23 cellular contexts compared by ENCODE assay signal in genomic region chr10:132376394-132376851, GRCh38. TPM values are rescaled to one million over a fixed set of nuclear protein-coding genes. Genes with fewer than 3 reads are reported as not detected.
DNase-seq lines count a peak whose midpoint lies in the region; ATAC-seq and TF ChIP-seq lines count a peak whose summit lies in the region.
"Had no signal": no experiment of that assay in that cellular context is flagged by ENCODE, and none has a peak within 500 bp of the region (broad histone marks: within the 10 kb centered on the region; RNA-seq: fewer than 3 reads in every experiment).

No MANE protein-coding gene starts in this region.

- H3K36me3 ChIP-seq in endodermal cell (ENCODE audit: control insufficient read depth, insufficient read depth, low read length) = no peaks in the 10 kb centered on the region
- no peaks in the 10 kb centered on the region for H3K36me3 ChIP-seq in osteoblast (ENCODE audit: insufficient read depth, low read length)
- H3K36me3 ChIP-seq: BLaER1 had no signal

- no peak overlapping the region for H3K4me3 Mint-ChIP-seq in natural killer cell treated with Interleukin-12 subunit alpha and Interleukin-12 subunit beta and Interleukin-15 and Interleukin-18, amount 100 ng/mL, for 72 hours
- H3K4me3 Mint-ChIP-seq in natural killer cell = no peak overlapping the region
- H3K4me3 Mint-ChIP-seq in endodermal cell = no peak overlapping the region
- H3K4me3 Mint-ChIP-seq in activated T-cell treated with anti-CD3 and anti-CD28 coated beads, Interleukin-2, amount 50 U/mL, for 24 hours = no peak overlapping the region
- H3K4me3 Mint-ChIP-seq: activated T-helper 17 cell treated with anti-CD3 and anti-CD28 coated beads, Interleukin-2, amount 50 U/mL, for 72 hours; H9; neural crest cell had no signal

- no peak overlapping the region for H3K4me2 ChIP-seq in osteoblast (ENCODE audit: insufficient read depth, low read length)
- H3K4me2 ChIP-seq: BLaER1, hepatocyte had no signal

- H3K27me3 Mint-ChIP-seq in natural killer cell treated with Interleukin-12 subunit alpha and Interleukin-12 subunit beta and Interleukin-15 and Interleukin-18, amount 100 ng/mL, for 72 hours = peaks cover 0 to 2% of the 10 kb centered on the region in 2 donors
- H3K27me3 Mint-ChIP-seq in natural killer cell (ENCODE audit: low read depth in 2 of 2) = peaks cover 0 to 6% of the 10 kb centered on the region in 2 donors
- peaks cover 3% of the 10 kb centered on the region for H3K27me3 Mint-ChIP-seq in endodermal cell (ENCODE audit: insufficient read depth)
- H3K27me3 Mint-ChIP-seq in activated T-cell treated with anti-CD3 and anti-CD28 coated beads, Interleukin-2, amount 50 U/mL, for 24 hours = no peaks in the 10 kb centered on the region
- H3K27me3 Mint-ChIP-seq: activated T-helper 17 cell treated with anti-CD3 and anti-CD28 coated beads, Interleukin-2, amount 50 U/mL, for 72 hours had no signal

- no peaks in the 10 kb centered on the region for H3K36me3 Mint-ChIP-seq in natural killer cell treated with Interleukin-12 subunit alpha and Interleukin-12 subunit beta and Interleukin-15 and Interleukin-18, amount 100 ng/mL, for 72 hours
- H3K36me3 Mint-ChIP-seq in natural killer cell (no peaks in the 10 kb centered on the region), endodermal cell (ENCODE audit: low read depth) (peaks cover 2% of the 10 kb centered on the region)
- no peaks in the 10 kb centered on the region for H3K36me3 Mint-ChIP-seq in activated T-cell treated with anti-CD3 and anti-CD28 coated beads, Interleukin-2, amount 50 U/mL, for 24 hours (ENCODE audit: low read depth)

- no peaks in the 10 kb centered on the region for H3K9me3 Mint-ChIP-seq in natural killer cell treated with Interleukin-12 subunit alpha and Interleukin-12 subunit beta and Interleukin-15 and Interleukin-18, amount 100 ng/mL, for 72 hours
- H3K9me3 Mint-ChIP-seq in natural killer cell = no peaks in the 10 kb centered on the region
- H3K9me3 Mint-ChIP-seq in endodermal cell = peaks cover 2% of the 10 kb centered on the region
- no peaks in the 10 kb centered on the region for H3K9me3 Mint-ChIP-seq in activated T-cell treated with anti-CD3 and anti-CD28 coated beads, Interleukin-2, amount 50 U/mL, for 24 hours
- H3K9me3 Mint-ChIP-seq: activated T-helper 17 cell treated with anti-CD3 and anti-CD28 coated beads, Interleukin-2, amount 50 U/mL, for 72 hours; neural crest cell had no signal

- H3K79me2 ChIP-seq in osteoblast (ENCODE audit: insufficient read depth, low read length) = no peaks in the 10 kb centered on the region
- H3K79me2 ChIP-seq: hepatocyte had no signal

- H3K9me3 ChIP-seq in endodermal cell (ENCODE audit: control insufficient read depth, low read length) = no peaks in the 10 kb centered on the region
- H3K9me3 ChIP-seq in osteoblast (ENCODE audit: low read depth, low read length) = no peaks in the 10 kb centered on the region
- H3K9me3 ChIP-seq: BLaER1, Caco-2 had no signal

- no peak for TF ChIP-seq CTCF in natural killer cell (IDR thresholded peaks at IDR 0.05)
- no peak for TF ChIP-seq CTCF in endodermal cell (conservative IDR thresholded peaks at IDR 0.05)
- no peak for TF ChIP-seq CTCF in osteoblast (IDR thresholded peaks at IDR 0.05; ENCODE audit: extremely low read depth, low read depth, low read length)
- no peak for TF ChIP-seq CTCF in foreskin keratinocyte (conservative IDR thresholded peaks at IDR 0.05)

- H3K27ac Mint-ChIP-seq in natural killer cell treated with Interleukin-12 subunit alpha and Interleukin-12 subunit beta and Interleukin-15 and Interleukin-18, amount 100 ng/mL, for 72 hours = no peak overlapping the region
- H3K27ac Mint-ChIP-seq in natural killer cell (peak overlapping the region in 1 of 2 donors; percentile 18), endodermal cell (no peak overlapping the region)
- H3K27ac Mint-ChIP-seq in activated T-cell treated with anti-CD3 and anti-CD28 coated beads, Interleukin-2, amount 50 U/mL, for 24 hours = no peak overlapping the region
- H3K27ac Mint-ChIP-seq: activated T-helper 17 cell treated with anti-CD3 and anti-CD28 coated beads, Interleukin-2, amount 50 U/mL, for 72 hours; H9 had no signal

- no peaks in the 10 kb centered on the region for H4K20me1 ChIP-seq in osteoblast (ENCODE audit: insufficient read depth, low read length)

- no peak overlapping the region for H2AFZ ChIP-seq in osteoblast (ENCODE audit: low read length)
- H2AFZ ChIP-seq: hepatocyte had no signal

- H3K27ac ChIP-seq in endodermal cell (ENCODE audit: low read depth, low read length) (no peak overlapping the region), osteoblast (ENCODE audit: low read depth, low read length) (no peak overlapping the region), foreskin keratinocyte (no peak overlapping the region)
- H3K27ac ChIP-seq: BLaER1, hepatocyte, SK-N-MC, VCaP had no signal

- H3K9ac ChIP-seq in endodermal cell (ENCODE audit: extremely low read depth, low read length, poor library complexity, severe bottlenecking) = no peak overlapping the region
- H3K9ac ChIP-seq: BLaER1 had no signal

- intact Hi-C loops in natural killer cell (cut with micrococcal nuclease) = no loop called here

- peak; percentile 10 for DNase-seq in natural killer cell treated with Interleukin-12 subunit alpha and Interleukin-12 subunit beta and Interleukin-15 and Interleukin-18, amount 100 ng/mL, for 72 hours (ENCODE audit: low spot score)
- no peak for DNase-seq in natural killer cell
- DNase-seq in endodermal cell = peak; percentile 70
- peak; percentile 44 for DNase-seq in osteoblast (ENCODE audit: insufficient read length, low spot score, missing footprints)
- no peak for DNase-seq in activated T-cell treated with anti-CD3 and anti-CD28 coated beads, Interleukin-2, amount 50 U/mL, for 24 hours
- DNase-seq in foreskin keratinocyte = no peak
- no peak for DNase-seq in NCI-H446 treated with DMSO at 0.1 percent for 48 hours (lab: John Stamatoyannopoulos, UW)
- DNase-seq: activated CD4-positive, alpha-beta T cell treated with anti-CD3 and anti-CD28 coated beads for 48 hours; Caco-2; cerebellar nuclear complex; effector CD4-positive, alpha-beta T cell; foreskin melanocyte; H9; NCI-H1694; substantia nigra had no signal

- no peaks in the 10 kb centered on the region for H3K27me3 ChIP-seq in endodermal cell (ENCODE audit: control insufficient read depth, insufficient read depth, low read length, poor library complexity, severe bottlenecking)
- no peaks in the 10 kb centered on the region for H3K27me3 ChIP-seq in osteoblast (ENCODE audit: insufficient read depth, low read length)
- peaks cover 15% of the 10 kb centered on the region for H3K27me3 ChIP-seq in foreskin keratinocyte
- H3K27me3 ChIP-seq: hepatocyte had no signal

- no peaks in the 10 kb centered on the region for H3K4me1 ChIP-seq in endodermal cell (ENCODE audit: control insufficient read depth, insufficient read depth, low read length)
- H3K4me1 ChIP-seq in osteoblast (ENCODE audit: insufficient read depth, low read length) = no peaks in the 10 kb centered on the region
- no peaks in the 10 kb centered on the region for H3K4me1 ChIP-seq in foreskin keratinocyte
- H3K4me1 ChIP-seq: Caco-2 had no signal

- ATAC-seq in natural killer cell treated with Interleukin-12 subunit alpha and Interleukin-12 subunit beta and Interleukin-15 and Interleukin-18, amount 100 ng/mL, for 72 hours = no peak
- ATAC-seq in natural killer cell = no peak
- ATAC-seq in foreskin keratinocyte = no peak
- ATAC-seq: activated T-helper 17 cell treated with anti-CD3 and anti-CD28 coated beads, Interleukin-2, amount 50 U/mL, for 72 hours; esophagus mucosa; GM12878 had no signal

- WGBS in endodermal cell (ENCODE audit: insufficient coverage in 1 of 2, insufficient read length in 1 of 2), 2 experiments = 85 to 89% methylated on average over 13 to 15 of the region's 15 CpGs

- H3K4me1 Mint-ChIP-seq in natural killer cell treated with Interleukin-12 subunit alpha and Interleukin-12 subunit beta and Interleukin-15 and Interleukin-18, amount 100 ng/mL, for 72 hours (ENCODE audit: low read depth in 2 of 2) = peaks cover 5 to 7% of the 10 kb centered on the region in 2 donors
- H3K4me1 Mint-ChIP-seq in natural killer cell = peaks cover 8 to 16% of the 10 kb centered on the region in 2 donors
- no peaks in the 10 kb centered on the region for H3K4me1 Mint-ChIP-seq in endodermal cell
- peaks cover 5% of the 10 kb centered on the region for H3K4me1 Mint-ChIP-seq in activated T-cell treated with anti-CD3 and anti-CD28 coated beads, Interleukin-2, amount 50 U/mL, for 24 hours (ENCODE audit: low read depth)

- no peak overlapping the region for H3K4me3 ChIP-seq in endodermal cell (ENCODE audit: low read length)
- H3K4me3 ChIP-seq in osteoblast (ENCODE audit: insufficient read depth, low read length) = no peak overlapping the region
- H3K4me3 ChIP-seq: BLaER1, GM12878, hepatocyte, SK-N-MC had no signal

RNA-seq across cellular contexts. Expression of gene PWWP2B, which starts 20.6 kb away (rescaled TPM):
- 10 to 100 TPM; 15.2 to 17.9 TPM for total RNA-seq in natural killer cell treated with Interleukin-12 subunit alpha and Interleukin-12 subunit beta and Interleukin-15 and Interleukin-18, amount 100 ng/mL, for 72 hours
- 10 to 100 TPM; 23.7 to 29.5 (median 24.4) TPM for total RNA-seq in natural killer cell
- 10 to 100 TPM; 11.4 to 13.9 TPM for total RNA-seq in endodermal cell
- polyA plus RNA-seq in endodermal cell (2013, experiment 1 of 2) = 7.5 TPM
- polyA plus RNA-seq in endodermal cell (2013, experiment 2 of 2) = 6.7 TPM
- total RNA-seq in osteoblast = 15.3 and 18.5 TPM in 2 replicates
- 10.5 and 12.5 TPM in 2 replicates for total RNA-seq in foreskin keratinocyte
- polyA plus RNA-seq in foreskin keratinocyte = 11.0 and 14.0 TPM in 2 replicates

RNA-seq across cellular contexts. Expression of gene LRRC27, which starts 44.4 kb away (rescaled TPM):
- total RNA-seq in natural killer cell treated with Interleukin-12 subunit alpha and Interleukin-12 subunit beta and Interleukin-15 and Interleukin-18, amount 100 ng/mL, for 72 hours = 1 to 10 TPM; 6.5 to 8.5 TPM
- total RNA-seq in natural killer cell (10 to 100 TPM in 1 of 3 donors, 1 to 10 TPM in 2; 8.1 to 22.5 (median 9.9) TPM), endodermal cell (10 to 100 TPM; 10.3 to 14.6 TPM), osteoblast (11.2 and 13.4 TPM in 2 replicates), foreskin keratinocyte (4.4 and 4.6 TPM in 2 replicates)
- polyA plus RNA-seq in endodermal cell (2013, experiment 1 of 2) = 12.8 TPM
- polyA plus RNA-seq in endodermal cell (2013, experiment 2 of 2) = 12.3 TPM
- 3.6 and 4.0 TPM in 2 replicates for polyA plus RNA-seq in foreskin keratinocyte

Comparison
In these comparisons a context has a peak if more than half of its experiments do, and no peak if none do; other contexts are left out.
1. DNase-seq: peak in natural killer cell treated with Interleukin-12 subunit alpha and Interleukin-12 subunit beta and Interleukin-15 and Interleukin-18, amount 100 ng/mL, for 72 hours (single experiment), endodermal cell (single experiment) and osteoblast (single experiment); none in natural killer cell (single experiment), activated T-cell treated with anti-CD3 and anti-CD28 coated beads, Interleukin-2, amount 50 U/mL, for 24 hours (single experiment), foreskin keratinocyte (0 of 2) and NCI-H446 treated with DMSO at 0.1 percent for 48 hours (single experiment).